Comparison of ENCODE assay signal across 8 cellular contexts in the genomic region with DNA sequence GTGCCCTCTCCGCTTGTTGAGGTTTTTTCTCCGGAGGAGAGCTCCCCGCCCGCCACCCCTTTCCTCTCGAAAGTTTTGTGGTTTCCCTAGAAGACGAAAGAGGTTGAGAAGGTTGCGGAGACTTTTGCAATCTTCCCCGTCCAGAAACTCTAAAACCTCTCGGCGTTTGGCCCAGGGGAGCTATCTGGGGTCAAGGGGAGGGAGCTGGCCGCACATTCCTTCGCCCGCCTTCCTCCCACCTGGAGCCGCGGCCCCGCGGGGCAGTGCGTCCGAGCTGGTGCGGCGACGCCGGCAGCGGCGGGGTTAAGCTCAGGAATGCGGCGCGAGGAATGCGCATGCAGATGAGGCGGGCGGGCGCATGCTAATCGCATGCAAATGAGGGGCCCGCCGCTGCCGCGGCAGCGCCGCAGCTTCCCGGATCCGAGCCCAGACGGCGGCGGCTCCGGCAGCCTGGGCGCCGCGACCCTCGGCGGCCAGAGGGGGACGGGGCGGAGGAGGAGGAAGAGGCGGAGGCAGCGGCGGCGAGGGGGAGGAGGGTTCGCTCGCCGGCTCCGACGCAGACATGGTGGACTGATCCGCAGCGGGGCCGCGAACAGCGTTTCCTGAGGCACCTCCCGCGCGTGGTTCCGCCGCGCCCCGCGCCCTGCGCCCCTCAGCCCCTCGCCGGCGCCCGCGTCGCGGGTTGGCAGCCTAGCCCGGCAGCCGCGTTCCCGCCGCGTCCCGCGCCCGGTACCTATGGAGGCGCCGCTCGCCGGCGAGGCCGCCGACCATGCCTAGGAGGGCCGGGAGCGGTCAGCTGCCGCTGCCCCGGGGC. TPM values are rescaled to one million over a fixed set of nuclear protein-coding genes. Genes with fewer than 3 reads are reported as not detected.
DNase-seq lines count a peak whose midpoint lies in the region; ATAC-seq lines count a peak whose summit lies in the region.

TSS of gene WWC2 (plus strand) at position 535 of the 814 bp plus-strand sequence. CDS start at position 770, 235 bp downstream.

- peak; percentile 52 to 67 for DNase-seq in NCI-H524 (lab: John Stamatoyannopoulos, UW)
- DNase-seq in NCI-H524 treated with DMSO at 0.1 percent for 48 hours (lab: John Stamatoyannopoulos, UW), result no peak
- DNase-seq in OCI-M1 (lab: John Stamatoyannopoulos, UW), result peak; percentile 93
- DNase-seq in activated T-cell treated with anti-CD3 and anti-CD28 coated beads, Interleukin-2, amount 50 U/mL, for 1 hour, result peak; percentile 73
- peak; percentile 75 for DNase-seq in epidermal melanocyte (ENCODE audit: insufficient read length, low spot score)
- DNase-seq in mesenteric fat pad (ENCODE audit: low spot score), result peak; percentile 94
- peak; percentile 25 to 46 (median 28) for DNase-seq in stimulated activated CD4-positive, alpha-beta T cell treated with anti-CD3 and anti-CD28 coated beads, TNF-alpha, amount 100 ng/mL, for 48 hours (ENCODE audit: low read depth in 3 of 3)

- ATAC-seq in HG03196 (IDR thresholded peaks at IDR 0.05; ENCODE audit: unreplicated experiment), result peak; percentile 55

RNA-seq across cellular contexts. Expression of gene WWC2, which starts in this region (rescaled TPM):
- total RNA-seq in mesenteric fat pad, result 37.6 TPM
